8 cellular contexts compared by ENCODE assay signal in genomic region chr17:2391597-2392251, GRCh38. TPM values are rescaled to one million over a fixed set of nuclear protein-coding genes. Genes with fewer than 3 reads are reported as not detected.
DNase-seq lines count a peak whose midpoint lies in the region; ATAC-seq and TF ChIP-seq lines count a peak whose summit lies in the region.

No MANE protein-coding gene starts in this region.

- peak overlapping the region; percentile 90 for H3K4me3 Mint-ChIP-seq in activated T-cell treated with anti-CD3 and anti-CD28 coated beads, Interleukin-2, amount 50 U/mL, for 24 hours

- TF ChIP-seq POLR2A in adrenal gland (IDR thresholded peaks at IDR 0.05) (no peak), right lobe of liver (IDR thresholded peaks at IDR 0.05) (no peak)

- peak overlapping the region; percentile 80 to 99 (median 97) for H3K27ac ChIP-seq in adrenal gland
- peak overlapping the region; percentile 41 to 98 (median 80) for H3K27ac ChIP-seq in right lobe of liver
- peak overlapping the region; percentile 86 for H3K27ac ChIP-seq in thymus (ENCODE audit: low read depth)

- intact Hi-C loops in adrenal gland (cut with DNase I), result loop anchor here in 1 of 2 donors (2.0 kb wide), 1 partner anchor 21 kb away; no protein-coding TSS in a partner anchor
- intact Hi-C loops in right lobe of liver (cut with DNase I), result no loop called here

- no peaks in the 10 kb centered on the region for H3K27me3 ChIP-seq in adrenal gland
- no peaks in the 10 kb centered on the region for H3K27me3 ChIP-seq in right lobe of liver
- no peaks in the 10 kb centered on the region for H3K27me3 ChIP-seq in thymus (ENCODE audit: control insufficient read depth, insufficient read depth)

- no peaks in the 10 kb centered on the region for H3K27me3 Mint-ChIP-seq in activated T-cell treated with anti-CD3 and anti-CD28 coated beads, Interleukin-2, amount 50 U/mL, for 24 hours

- ATAC-seq in right lobe of liver, result no peak

- no peaks in the 10 kb centered on the region for H3K9me3 ChIP-seq in adrenal gland (replicated peaks in 1 of 3)
- H3K9me3 ChIP-seq in right lobe of liver, result no peaks in the 10 kb centered on the region
- no peaks in the 10 kb centered on the region for H3K9me3 ChIP-seq in thymus (ENCODE audit: control insufficient read depth)

- TF ChIP-seq CTCF in adrenal gland (IDR thresholded peaks at IDR 0.05) (no peak), right lobe of liver (IDR thresholded peaks at IDR 0.05) (no peak)

- H3K36me3 ChIP-seq in adrenal gland (replicated peaks in 1 of 2) (peaks cover 0 to 14% of the 10 kb centered on the region in 2 donors), right lobe of liver (peaks cover 0 to 8% (median 3%) of the 10 kb centered on the region in 4 donors), thymus (ENCODE audit: control insufficient read depth, insufficient read depth) (peaks cover 17% of the 10 kb centered on the region)

- H3K4me1 Mint-ChIP-seq in activated T-cell treated with anti-CD3 and anti-CD28 coated beads, Interleukin-2, amount 50 U/mL, for 24 hours (ENCODE audit: low read depth), result peaks cover 56% of the 10 kb centered on the region

- peaks cover 49% of the 10 kb centered on the region for H3K36me3 Mint-ChIP-seq in activated T-cell treated with anti-CD3 and anti-CD28 coated beads, Interleukin-2, amount 50 U/mL, for 24 hours (ENCODE audit: low read depth)

- H3K4me1 ChIP-seq in adrenal gland (replicated peaks in 1 of 2) (peaks cover 36 to 53% of the 10 kb centered on the region in 2 donors), right lobe of liver (peaks cover 0 to 23% (median 11%) of the 10 kb centered on the region in 4 donors), thymus (ENCODE audit: control insufficient read depth, insufficient read depth, low read length) (peaks cover 22% of the 10 kb centered on the region)

- 61 to 69% (median 67%) methylated on average over 14 to 18 of the region's 18 CpGs for WGBS in adrenal gland, 4 donors
- 61% methylated on average over 17 of the region's 18 CpGs for WGBS in right lobe of liver (ENCODE audit: insufficient coverage, low coverage, low lambda C conversion rate, missing lambda C conversion rate)
- 64% methylated on average over 18 of the region's 18 CpGs for WGBS in thymus

- H3K4me3 ChIP-seq in adrenal gland (peak overlapping the region in 1 of 4 donors; percentile 37), right lobe of liver (peak overlapping the region in 2 of 3 donors; percentile 39 to 78), thymus (ENCODE audit: low read length) (peak overlapping the region; percentile 75)

- no peak for DNase-seq in activated T-cell treated with anti-CD3 and anti-CD28 coated beads, Interleukin-2, amount 50 U/mL, for 24 hours
- DNase-seq in activated T-cell treated with anti-CD3 and anti-CD28 coated beads, Interleukin-2, amount 50 U/mL, for 1 hour, result no peak
- DNase-seq in adrenal gland (no peak), right lobe of liver (peak in 1 of 3 donors; percentile 61), nucleus accumbens (lab: John Stamatoyannopoulos, UW) (no peak), SW480 (ENCODE audit: low spot score) (no peak), putamen (ENCODE audit: low spot score) (no peak)

- no peaks in the 10 kb centered on the region for H3K9me3 Mint-ChIP-seq in activated T-cell treated with anti-CD3 and anti-CD28 coated beads, Interleukin-2, amount 50 U/mL, for 24 hours

- peak overlapping the region; percentile 98 for H3K27ac Mint-ChIP-seq in activated T-cell treated with anti-CD3 and anti-CD28 coated beads, Interleukin-2, amount 50 U/mL, for 24 hours

RNA-seq across cellular contexts. Expression of gene MNT, which starts 9.1 kb away (rescaled TPM):
- total RNA-seq in adrenal gland (10 to 100 TPM in 7 of 8 donors, 1 to 10 TPM in 1; 9.4 to 43.9 (median 20.9) TPM), right lobe of liver (10 to 100 TPM in 2 of 6 experiments, 1 to 10 TPM in 4; 3.3 to 12.6 (median 7.0) TPM)
- polyA plus RNA-seq in adrenal gland (10 to 100 TPM in 1 of 3 donors, 1 to 10 TPM in 2; 4.9 to 30.6 (median 7.7) TPM), thymus (9.8 TPM)

RNA-seq across cellular contexts. Expression of gene SGSM2, which starts 54.4 kb away (rescaled TPM):
- total RNA-seq in adrenal gland (10 to 100 TPM; 31.3 to 71.8 (median 52.9) TPM), right lobe of liver (10 to 100 TPM in 4 of 6 experiments, 1 to 10 TPM in 2; 6.0 to 17.2 (median 13.2) TPM)
- polyA plus RNA-seq in adrenal gland (100 to 1,000 TPM in 2 of 3 donors, 10 to 100 TPM in 1; 16.3 to 393 (median 175) TPM), thymus (100 TPM)

RNA-seq across cellular contexts. Expression of gene TSR1, which starts 55.5 kb away (rescaled TPM):
- total RNA-seq in adrenal gland (10 to 100 TPM; 19.7 to 74.6 (median 26.5) TPM), right lobe of liver (10 to 100 TPM in 5 of 6 experiments, 1 to 10 TPM in 1; 9.7 to 26.2 (median 13.1) TPM)
- polyA plus RNA-seq in adrenal gland (10 to 100 TPM; 12.7 to 29.7 (median 13.6) TPM), thymus (12.4 TPM)
